Comparison of ENCODE assay signal across 13 cellular contexts in the genomic region with DNA sequence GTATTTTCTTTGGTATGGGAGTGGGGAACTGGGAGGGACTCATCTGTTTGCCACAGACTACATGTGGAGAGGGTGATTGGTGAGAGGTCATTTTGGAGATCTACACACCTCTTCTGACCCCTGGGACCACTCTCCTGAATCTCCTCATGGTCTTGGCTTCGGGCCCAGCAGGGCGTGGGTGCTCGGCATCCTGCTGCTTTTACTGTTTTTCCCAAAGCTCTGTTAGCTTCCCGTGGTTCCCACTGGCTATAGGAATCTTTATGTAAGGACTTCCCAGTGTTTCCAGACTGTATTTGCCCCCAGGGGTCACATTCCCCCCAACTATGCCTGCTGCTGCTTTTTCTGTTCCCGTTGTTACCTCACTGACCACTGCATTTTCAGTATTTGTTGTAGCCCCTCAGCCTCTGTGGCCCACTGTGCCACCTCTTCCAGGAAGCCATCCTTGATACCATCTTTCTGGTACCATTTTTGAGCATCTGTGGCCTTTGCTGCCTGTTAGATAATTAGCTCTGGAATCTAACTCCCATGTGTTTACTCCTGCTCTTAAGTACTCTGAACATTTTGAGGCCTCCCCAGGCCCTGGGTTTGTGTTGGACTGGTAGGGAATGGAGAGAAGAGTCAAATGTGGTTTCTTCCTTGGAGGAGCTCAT. TPM values are rescaled to one million over a fixed set of nuclear protein-coding genes. Genes with fewer than 3 reads are reported as not detected.
A peak's percentile ranks its signal among the peaks of the same experiment; 100 is the strongest.
DNase-seq lines count a peak whose midpoint lies in the region; ATAC-seq and TF ChIP-seq lines count a peak whose summit lies in the region.
"Had no signal": no experiment of that assay in that cellular context is flagged by ENCODE, and none has a peak within 500 bp of the region (broad histone marks: within the 10 kb centered on the region; RNA-seq: fewer than 3 reads in every experiment).

No MANE protein-coding gene starts in this region.

- CTCF ChIA-PET in activated naive CD4-positive, alpha-beta T cell treated with anti-CD3 and anti-CD28 coated beads, Interleukin-2, amount 10 ng/mL, durations not matched to agents 7 days and 5 days (lab: Charles Lee): interaction anchor here (0.6 to 17.4 kb wide), 2 partner anchors 14 to 80 kb away, joined by 3 to 240 read pairs; a partner anchor contains a TSS

- peaks cover 66% of the 10 kb centered on the region for H3K36me3 Mint-ChIP-seq in activated naive CD4-positive, alpha-beta T cell treated with anti-CD3 and anti-CD28 coated beads, Interleukin-2, amount 10 ng/mL, durations not matched to agents 7 days and 5 days
- peaks cover 25% of the 10 kb centered on the region for H3K36me3 Mint-ChIP-seq in activated naive CD8-positive, alpha-beta T cell treated with anti-CD3 and anti-CD28 coated beads, Interleukin-2, amount 10 ng/mL, durations not matched to agents 7 days and 5 days
- H3K36me3 Mint-ChIP-seq in type B pancreatic cell: peaks cover 13% of the 10 kb centered on the region

- TF ChIP-seq CTCF in lower lobe of right lung (IDR thresholded peaks at IDR 0.05) (no peak), type B pancreatic cell (conservative IDR thresholded peaks at IDR 0.05) (no peak)

- no peaks in the 10 kb centered on the region for H3K36me3 ChIP-seq in lower lobe of right lung

- no peak for ATAC-seq in activated naive CD8-positive, alpha-beta T cell treated with anti-CD3 and anti-CD28 coated beads, Interleukin-2, amount 10 ng/mL, durations not matched to agents 7 days and 5 days (ENCODE audit: low read depth)
- no peak for ATAC-seq in lower lobe of right lung

- peak overlapping the region; percentile 51 for H3K27ac ChIP-seq in lower lobe of right lung
- H3K27ac ChIP-seq: epithelial cell of prostate had no signal

- peak overlapping the region; percentile 87 for H3K27ac Mint-ChIP-seq in activated naive CD4-positive, alpha-beta T cell treated with anti-CD3 and anti-CD28 coated beads, Interleukin-2, amount 10 ng/mL, durations not matched to agents 7 days and 5 days
- peak overlapping the region; percentile 91 for H3K27ac Mint-ChIP-seq in activated naive CD8-positive, alpha-beta T cell treated with anti-CD3 and anti-CD28 coated beads, Interleukin-2, amount 10 ng/mL, durations not matched to agents 7 days and 5 days
- peak overlapping the region; percentile 12 for H3K27ac Mint-ChIP-seq in type B pancreatic cell

- no peaks in the 10 kb centered on the region for H3K9me3 Mint-ChIP-seq in activated naive CD4-positive, alpha-beta T cell treated with anti-CD3 and anti-CD28 coated beads, Interleukin-2, amount 10 ng/mL, durations not matched to agents 7 days and 5 days
- H3K9me3 Mint-ChIP-seq in activated naive CD8-positive, alpha-beta T cell treated with anti-CD3 and anti-CD28 coated beads, Interleukin-2, amount 10 ng/mL, durations not matched to agents 7 days and 5 days: no peaks in the 10 kb centered on the region
- no peaks in the 10 kb centered on the region for H3K9me3 Mint-ChIP-seq in type B pancreatic cell

- intact Hi-C loops in lower lobe of right lung (cut with DNase I): no loop called here

- H3K27me3 Mint-ChIP-seq in activated naive CD4-positive, alpha-beta T cell treated with anti-CD3 and anti-CD28 coated beads, Interleukin-2, amount 10 ng/mL, durations not matched to agents 7 days and 5 days: no peaks in the 10 kb centered on the region
- H3K27me3 Mint-ChIP-seq in activated naive CD8-positive, alpha-beta T cell treated with anti-CD3 and anti-CD28 coated beads, Interleukin-2, amount 10 ng/mL, durations not matched to agents 7 days and 5 days: no peaks in the 10 kb centered on the region
- no peaks in the 10 kb centered on the region for H3K27me3 Mint-ChIP-seq in type B pancreatic cell

- peaks cover 96% of the 10 kb centered on the region for H3K4me1 ChIP-seq in lower lobe of right lung

- no peaks in the 10 kb centered on the region for H3K27me3 ChIP-seq in lower lobe of right lung (ENCODE audit: low read depth)

- peak overlapping the region; percentile 2 for H3K4me3 Mint-ChIP-seq in activated naive CD4-positive, alpha-beta T cell treated with anti-CD3 and anti-CD28 coated beads, Interleukin-2, amount 10 ng/mL, durations not matched to agents 7 days and 5 days
- peak overlapping the region; percentile 56 for H3K4me3 Mint-ChIP-seq in activated naive CD8-positive, alpha-beta T cell treated with anti-CD3 and anti-CD28 coated beads, Interleukin-2, amount 10 ng/mL, durations not matched to agents 7 days and 5 days
- H3K4me3 Mint-ChIP-seq in type B pancreatic cell: no peak overlapping the region

- POLR2A ChIA-PET in activated naive CD8-positive, alpha-beta T cell treated with anti-CD3 and anti-CD28 coated beads, Interleukin-2, amount 10 ng/mL, durations not matched to agents 7 days and 5 days (lab: Charles Lee): interaction anchor here (0.6 to 15.7 kb wide), 3 partner anchors 10 to 186 kb away, joined by 3 to 505 read pairs (median 3); a partner anchor contains a TSS

- no peak for DNase-seq in activated naive CD4-positive, alpha-beta T cell treated with anti-CD3 and anti-CD28 coated beads, Interleukin-2, amount 10 ng/mL, durations not matched to agents 7 days and 5 days
- no peak for DNase-seq in activated naive CD4-positive, alpha-beta T cell (lab: John Stamatoyannopoulos, UW)
- DNase-seq in activated naive CD8-positive, alpha-beta T cell treated with anti-CD3 and anti-CD28 coated beads, Interleukin-2, amount 10 ng/mL, durations not matched to agents 7 days and 5 days: no peak
- DNase-seq in lower lobe of right lung (no peak), type B pancreatic cell (ENCODE audit: extremely low spot score, unreplicated experiment) (no peak), NCI-H2227 treated with DMSO at 0.1 percent for 48 hours (lab: John Stamatoyannopoulos, UW) (no peak), cortex of kidney (lab: John Stamatoyannopoulos, UW) (no peak)
- DNase-seq in activated CD4-positive, alpha-beta T cell treated with anti-CD3 and anti-CD28 coated beads for 48 hours: no peak
- DNase-seq: activated CD4-positive, CD25-positive, alpha-beta regulatory T cell treated with anti-CD3 and anti-CD28 coated beads, Interleukin-2, amount 50 U/mL, for 72 hours; amygdala; NCI-H1048; NCI-H510A treated with DMSO at 0.1 percent for 48 hours had no signal

- peaks cover 98% of the 10 kb centered on the region for H3K4me1 Mint-ChIP-seq in activated naive CD4-positive, alpha-beta T cell treated with anti-CD3 and anti-CD28 coated beads, Interleukin-2, amount 10 ng/mL, durations not matched to agents 7 days and 5 days
- peaks cover 90% of the 10 kb centered on the region for H3K4me1 Mint-ChIP-seq in activated naive CD8-positive, alpha-beta T cell treated with anti-CD3 and anti-CD28 coated beads, Interleukin-2, amount 10 ng/mL, durations not matched to agents 7 days and 5 days
- peaks cover 60% of the 10 kb centered on the region for H3K4me1 Mint-ChIP-seq in type B pancreatic cell (ENCODE audit: unreplicated experiment)

- H3K9me3 ChIP-seq in lower lobe of right lung: no peaks in the 10 kb centered on the region

- H3K4me3 ChIP-seq in lower lobe of right lung: no peak overlapping the region

RNA-seq across cellular contexts. Expression of a gene that starts 14.9 kb away (rescaled TPM):
- 100 to 1,000 TPM; 419 to 425 TPM for total RNA-seq in activated naive CD8-positive, alpha-beta T cell treated with anti-CD3 and anti-CD28 coated beads, Interleukin-2, amount 10 ng/mL, durations not matched to agents 7 days and 5 days
- total RNA-seq in lower lobe of right lung (94.0 TPM), type B pancreatic cell (ENCODE audit: low replicate concordance) (78.9 and 241 TPM in 2 replicates)

Comparison
In these comparisons a context has a peak if more than half of its experiments do, and no peak if none do; other contexts are left out.
1. H3K27ac Mint-ChIP-seq: peak in every context shown above with its lines; median percentile 91 in activated naive CD8-positive, alpha-beta T cell treated with anti-CD3 and anti-CD28 coated beads, Interleukin-2, amount 10 ng/mL, durations not matched to agents 7 days and 5 days; 87 in activated naive CD4-positive, alpha-beta T cell treated with anti-CD3 and anti-CD28 coated beads, Interleukin-2, amount 10 ng/mL, durations not matched to agents 7 days and 5 days; 12 in type B pancreatic cell.